ENCODE assay signal across 1 cellular context in the genomic region with DNA sequence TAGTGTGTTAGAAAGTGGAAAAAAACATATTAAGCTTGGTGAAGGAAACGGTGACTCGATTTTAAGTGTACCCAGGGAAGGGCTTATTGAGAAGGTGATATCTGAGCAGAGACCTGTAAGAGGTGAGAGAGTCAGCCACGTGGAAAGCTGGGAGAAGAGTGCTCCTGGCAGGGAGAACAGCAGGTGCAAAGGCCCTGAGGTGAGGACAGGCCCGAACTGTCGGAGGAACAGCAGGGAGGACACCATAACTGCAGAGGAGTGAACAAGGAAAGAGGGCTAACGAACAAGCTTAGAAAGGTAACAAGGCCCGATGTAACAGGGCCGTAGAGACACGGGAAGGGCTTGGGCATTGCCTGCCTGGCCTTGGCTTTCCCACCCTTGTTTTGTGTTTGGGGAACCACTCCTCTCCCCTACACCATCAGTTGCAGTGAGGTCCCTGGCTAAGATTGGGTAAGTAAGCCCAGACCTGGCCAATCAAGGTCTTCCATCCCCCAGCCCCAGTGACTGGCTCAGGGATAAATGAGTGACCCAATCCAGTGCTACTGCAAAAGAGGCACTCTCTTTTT.
TF ChIP-seq lines count a peak whose summit lies in the region.

No MANE protein-coding gene starts in this region.

TF ChIP-seq in HepG2, 621 proteins besides CTCF, POLR2A, EP300 and RAD21:
- TF ChIP-seq, protein P1, sequence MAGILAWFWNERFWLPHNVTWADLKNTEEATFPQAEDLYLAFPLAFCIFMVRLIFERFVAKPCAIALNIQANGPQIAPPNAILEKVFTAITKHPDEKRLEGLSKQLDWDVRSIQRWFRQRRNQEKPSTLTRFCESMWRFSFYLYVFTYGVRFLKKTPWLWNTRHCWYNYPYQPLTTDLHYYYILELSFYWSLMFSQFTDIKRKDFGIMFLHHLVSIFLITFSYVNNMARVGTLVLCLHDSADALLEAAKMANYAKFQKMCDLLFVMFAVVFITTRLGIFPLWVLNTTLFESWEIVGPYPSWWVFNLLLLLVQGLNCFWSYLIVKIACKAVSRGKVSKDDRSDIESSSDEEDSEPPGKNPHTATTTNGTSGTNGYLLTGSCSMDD (CRISPR knock-in tag; IDR thresholded peaks at IDR 0.05): no peak
- TF ChIP-seq GATAD1 (CRISPR knock-in tag; IDR thresholded peaks at IDR 0.05): 0 out of 2 replicates have a peak, but pooled peaks have one; percentile 8
- TF ChIP-seq ZNF598 (CRISPR knock-in tag; IDR thresholded peaks at IDR 0.05; ENCODE audit: borderline replicate concordance): no peak
TF ChIP-seq in HepG2: peak in this region for 1.
